11 cellular contexts compared by ENCODE assay signal in genomic region chr12:121388421-121388981, GRCh38. TPM values are rescaled to one million over a fixed set of nuclear protein-coding genes. Genes with fewer than 3 reads are reported as not detected.
DNase-seq lines count a peak whose midpoint lies in the region; ATAC-seq and TF ChIP-seq lines count a peak whose summit lies in the region.
"Had no signal": no experiment of that assay in that cellular context is flagged by ENCODE, and none has a peak within 500 bp of the region (broad histone marks: within the 10 kb centered on the region; RNA-seq: fewer than 3 reads in every experiment).

No MANE protein-coding gene starts in this region.

- DNase-seq in AG09309 (ENCODE audit: low read depth) (peak; percentile 43), HCEC 1CT (peak; percentile 76), T1000 (lab: John Stamatoyannopoulos, UW) (peak; percentile 76), glomerular endothelial cell (ENCODE audit: extremely low read depth, low read depth, low spot score) (peak; percentile 36), cerebellar cortex (ENCODE audit: low spot score) (no peak), occipital lobe (lab: John Stamatoyannopoulos, UW) (no peak), COLO668 (lab: John Stamatoyannopoulos, UW; ENCODE audit: unreplicated experiment) (no peak)
- DNase-seq: DMS 273 treated with DMSO at 0.1 percent for 48 hours; effector memory CD4-positive, alpha-beta T cell; NCI-H2081 treated with DMSO at 0.1 percent for 48 hours had no signal

- H3K4me3 ChIP-seq in AG09309 (ENCODE audit: control insufficient read depth, low read depth, low read length), result no peak overlapping the region

- TF ChIP-seq CTCF in AG09309 (IDR thresholded peaks at IDR 0.05; ENCODE audit: control insufficient read depth, insufficient read depth, low read depth, low read length, missing control alignments), result no peak

- ATAC-seq in HG02678 (IDR thresholded peaks at IDR 0.05; ENCODE audit: unreplicated experiment), result no peak

RNA-seq across cellular contexts. Expression of gene RNF34, which starts 11.4 kb away (rescaled TPM):
- total RNA-seq in glomerular endothelial cell (49.4 and 50.7 TPM in 2 replicates), occipital lobe (77.5 TPM)

RNA-seq across cellular contexts. Expression of gene ANAPC5, which starts 36.3 kb away (rescaled TPM):
- 96.8 and 114 TPM in 2 replicates for total RNA-seq in glomerular endothelial cell
- 169 TPM for total RNA-seq in occipital lobe

Comparison
In these comparisons a context has a peak if more than half of its experiments do, and no peak if none do; other contexts are left out.
1. DNase-seq: peak in AG09309 (single experiment), HCEC 1CT (single experiment), T1000 (single experiment) and glomerular endothelial cell (single experiment); none in cerebellar cortex (single experiment), occipital lobe (single experiment) and COLO668 (single experiment).